In the genomic region with DNA sequence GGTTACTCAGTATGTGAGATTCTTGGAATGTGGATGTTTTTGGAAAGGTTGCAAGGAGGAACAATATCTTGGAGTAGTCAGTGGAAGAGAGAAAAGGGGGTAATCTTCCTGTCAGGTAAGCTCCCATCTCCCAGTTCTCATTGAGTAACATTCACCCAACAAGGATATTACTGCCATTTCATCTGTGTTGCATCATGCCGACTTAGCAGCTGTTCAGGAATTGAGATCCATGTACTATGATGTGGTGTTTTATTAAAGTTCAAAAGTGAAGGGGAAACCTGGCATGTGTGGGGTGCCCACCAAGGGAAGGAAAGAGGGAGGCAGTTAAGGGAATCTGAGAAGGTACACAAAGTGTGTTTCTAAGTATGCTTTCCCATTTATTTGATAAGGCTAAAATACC, we compare ENCODE assay signal across 18 cellular contexts. TPM values are rescaled to one million over a fixed set of nuclear protein-coding genes. Genes with fewer than 3 reads are reported as not detected.
DNase-seq lines count a peak whose midpoint lies in the region; ATAC-seq, FAIRE-seq and TF ChIP-seq lines count a peak whose summit lies in the region.
"Had no signal": no experiment of that assay in that cellular context is flagged by ENCODE, and none has a peak within 500 bp of the region (broad histone marks: within the 10 kb centered on the region; RNA-seq: fewer than 3 reads in every experiment).

No MANE protein-coding gene starts in this region.

- peak overlapping the region; percentile 40; the same call in 1 of the 2 replicates for H3K56ac ChIP-seq in IMR-90 (ENCODE audit: extremely low read depth, insufficient read depth, low read length)

- dilution Hi-C loops in IMR-90 (cut with HindIII; ENCODE audit: low sequenced_read_pairs, unreplicated experiment), result loop anchor here (25.0 kb wide), 1 partner anchor 212 kb away; no protein-coding TSS in a partner anchor

- H4K5ac ChIP-seq in IMR-90 (ENCODE audit: low read depth, low read length), result no peak overlapping the region; the same call in 1 of the 2 replicates

- no peaks in the 10 kb centered on the region for H4K20me1 ChIP-seq in IMR-90 (ENCODE audit: insufficient read depth, low read length)

- no peak for TF ChIP-seq CTCF in D721Med (IDR thresholded peaks at IDR 0.05; ENCODE audit: insufficient read depth, missing control alignments)
- TF ChIP-seq CTCF in IMR-90 (conservative IDR thresholded peaks at IDR 0.05; ENCODE audit: low read depth, low read length), result no peak
- no peak for TF ChIP-seq CTCF in WERI-Rb-1 (IDR thresholded peaks at IDR 0.05; ENCODE audit: low read depth, low read length)

- no peak overlapping the region for H2AFZ ChIP-seq in IMR-90 (replicated peaks; ENCODE audit: low read length, poor library complexity)

- no peak overlapping the region for H2AK5ac ChIP-seq in IMR-90 (ENCODE audit: low read depth, low read length)

- no peak overlapping the region for H3K4me2 ChIP-seq in IMR-90 (ENCODE audit: low read depth, low read length)

- H2BK20ac ChIP-seq in IMR-90 (ENCODE audit: low read depth, low read length), result peak overlapping the region; percentile 22; the same call in 1 of the 2 replicates

- intact Hi-C loops in IMR-90 (cut with micrococcal nuclease), result no loop called here

- no peaks in the 10 kb centered on the region for H3K79me1 ChIP-seq in IMR-90 (ENCODE audit: low read depth in 1 of 2, low read length in 2 of 2)

- POLR2A ChIA-PET in IMR-90 (lab: Charles Lee; ENCODE audit: unreplicated experiment), result no interaction called here

- no peak overlapping the region for H2BK5ac ChIP-seq in IMR-90 (ENCODE audit: low read depth, low read length, poor library complexity, severe bottlenecking)

- DNase-seq in D721Med (ENCODE audit: insufficient read length, low spot score) (no peak), IMR-90 (peak; percentile 43), amniotic epithelial cell (ENCODE audit: low read depth) (peak; percentile 29), iris pigment epithelial cell (ENCODE audit: low read depth) (peak; percentile 14), NCI-H748 (lab: John Stamatoyannopoulos, UW; ENCODE audit: unreplicated experiment) (no peak), WERI-Rb-1 (no peak)
- DNase-seq in stimulated activated CD4-positive, alpha-beta T cell treated with anti-CD3 and anti-CD28 coated beads, Interleukin-12 subunit alpha, Interleukin-12 subunit beta, amount 100 ng/mL, for 4 hours, result no peak
- DNase-seq: activated CD4-positive, alpha-beta T cell treated with anti-CD3 and anti-CD28 coated beads for 1 hour; activated naive CD4-positive, alpha-beta T cell treated with Interleukin-2 at 50 U/mL for 16 hours; activated T-cell treated with anti-CD3 and anti-CD28 coated beads, Interleukin-2, amount 50 U/mL, for 24 hours; CD8-positive, alpha-beta memory T cell; effector CD8-positive, alpha-beta T cell; esophagus squamous epithelium; H9; heart left ventricle; left ventricle myocardium superior; RPMI8226; stimulated activated naive CD4-positive, alpha-beta T cell had no signal

- no peak overlapping the region for H4K8ac ChIP-seq in IMR-90 (ENCODE audit: low read depth in 2 of 2, low read length in 2 of 2)

- TF ChIP-seq POLR2A in IMR-90 (IDR thresholded peaks at IDR 0.05; ENCODE audit: low read depth, low read length), result no peak

- ATAC-seq in IMR-90 (ENCODE audit: low read depth), result no peak; the same call in 1 of the 2 replicates
- ATAC-seq: heart left ventricle, left ventricle myocardium superior had no signal

- no peak overlapping the region for H2AK9ac ChIP-seq in IMR-90 (replicated peaks; ENCODE audit: low read depth, low read length, poor library complexity)

- no peak overlapping the region for H3K14ac ChIP-seq in IMR-90 (replicated peaks; ENCODE audit: low read depth, low read length)

- no TSS peak for BruUV-seq in IMR-90 (replicated peaks; lab: Mats Ljungman, UMichigan)

- no CpG with 5 or more reads among the region's 1 CpG for WGBS in IMR-90 (ENCODE audit: extremely low coverage in 2 of 2, insufficient read length in 1 of 2), 2 experiments

- no peak overlapping the region for H3K4ac ChIP-seq in IMR-90 (ENCODE audit: low read depth, low read length)

- H4K91ac ChIP-seq in IMR-90 (ENCODE audit: insufficient read depth, low read depth, low read length), result no peak overlapping the region

- H3K23ac ChIP-seq in IMR-90 (ENCODE audit: low read depth, low read length), result no peak overlapping the region

- no peak overlapping the region for H3K4me3 ChIP-seq in IMR-90 (ENCODE audit: insufficient read depth, low read depth, low read length)
- H3K4me3 ChIP-seq in WERI-Rb-1 (ENCODE audit: low read depth, low read length), result no peak overlapping the region
- H3K4me3 ChIP-seq: esophagus squamous epithelium, heart left ventricle had no signal

- no peak overlapping the region; the same call in 2 of the 3 replicates for H2BK15ac ChIP-seq in IMR-90 (ENCODE audit: low read depth, low read length)

- no peak for TF ChIP-seq RAD21 in IMR-90 (IDR thresholded peaks at IDR 0.05; ENCODE audit: low read length)

- peaks cover 8% of the 10 kb centered on the region for H3K9me1 ChIP-seq in IMR-90 (ENCODE audit: insufficient read depth, low read length)

- H3K36me3 ChIP-seq in IMR-90 (ENCODE audit: control insufficient read depth, insufficient read depth, low read length) (no peaks in the 10 kb centered on the region), WERI-Rb-1 (no peaks in the 10 kb centered on the region)
- H3K36me3 ChIP-seq: esophagus squamous epithelium, heart left ventricle had no signal

- H3K4me1 ChIP-seq in IMR-90 (ENCODE audit: control insufficient read depth, insufficient read depth, low read length), result no peaks in the 10 kb centered on the region
- H3K4me1 ChIP-seq: esophagus squamous epithelium, heart left ventricle had no signal

- in situ Hi-C loops in IMR-90 (cut with MboI; ENCODE audit: low sequenced_read_pairs), result no loop called here

- peak overlapping the region; percentile 70; the same call in 1 of the 2 replicates for H2BK120ac ChIP-seq in IMR-90 (ENCODE audit: low read depth, low read length)

- no peak overlapping the region for H3K18ac ChIP-seq in IMR-90 (ENCODE audit: low read depth, low read length)

- FAIRE-seq in D721Med (lab: Jason Lieb, UNC), result peak; percentile 35

- CTCF ChIA-PET in IMR-90 (lab: Yijun Ruan, JAX), result no interaction called here

- H3K9me3 ChIP-seq in IMR-90 (ENCODE audit: control insufficient read depth, insufficient read depth, low read length) (peaks cover 2% of the 10 kb centered on the region; the same call in 1 of the 2 replicates), WERI-Rb-1 (ENCODE audit: severe bottlenecking) (peaks cover 12% of the 10 kb centered on the region)

- H3K27ac ChIP-seq in IMR-90 (ENCODE audit: insufficient read depth, low read length), result no peak overlapping the region
- no peak overlapping the region for H3K27ac ChIP-seq in WERI-Rb-1
- H3K27ac ChIP-seq: esophagus squamous epithelium, heart left ventricle had no signal

- no peaks in the 10 kb centered on the region for H3K27me3 ChIP-seq in IMR-90 (ENCODE audit: control insufficient read depth, insufficient read depth, low read length)
- no peaks in the 10 kb centered on the region for H3K27me3 ChIP-seq in WERI-Rb-1 (ENCODE audit: insufficient read depth, low read depth, severe bottlenecking)
- H3K27me3 ChIP-seq: esophagus squamous epithelium, heart left ventricle had no signal

- no peak overlapping the region for H3K9ac ChIP-seq in IMR-90 (ENCODE audit: low read depth, low read length)

TF ChIP-seq in IMR-90, 13 proteins besides CTCF, POLR2A, EP300 and RAD21:
- TF ChIP-seq, protein P1, sequence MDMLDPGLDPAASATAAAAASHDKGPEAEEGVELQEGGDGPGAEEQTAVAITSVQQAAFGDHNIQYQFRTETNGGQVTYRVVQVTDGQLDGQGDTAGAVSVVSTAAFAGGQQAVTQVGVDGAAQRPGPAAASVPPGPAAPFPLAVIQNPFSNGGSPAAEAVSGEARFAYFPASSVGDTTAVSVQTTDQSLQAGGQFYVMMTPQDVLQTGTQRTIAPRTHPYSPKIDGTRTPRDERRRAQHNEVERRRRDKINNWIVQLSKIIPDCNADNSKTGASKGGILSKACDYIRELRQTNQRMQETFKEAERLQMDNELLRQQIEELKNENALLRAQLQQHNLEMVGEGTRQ (IDR thresholded peaks at IDR 0.05; ENCODE audit: low read depth, low read length), result no peak
- no peak for TF ChIP-seq BHLHE40 (IDR thresholded peaks at IDR 0.05; ENCODE audit: low read depth, low read length)
- no peak for TF ChIP-seq NFE2L2 (IDR thresholded peaks at IDR 0.05; ENCODE audit: low read depth, low read length)
- no peak for TF ChIP-seq MAFK (IDR thresholded peaks at IDR 0.05; ENCODE audit: low read depth, low read length)
- no peak for TF ChIP-seq RCOR1 (IDR thresholded peaks at IDR 0.05; ENCODE audit: insufficient replicate concordance, low read length)
- peak; percentile 78 for TF ChIP-seq CEBPB (IDR thresholded peaks at IDR 0.05; ENCODE audit: low read depth, low read length)
- TF ChIP-seq MAZ (IDR thresholded peaks at IDR 0.05; ENCODE audit: borderline replicate concordance, low read depth, low read length), result no peak
- TF ChIP-seq SMC3 (IDR thresholded peaks at IDR 0.05; ENCODE audit: low read depth, low read length), result no peak
- TF ChIP-seq RFX5 (IDR thresholded peaks at IDR 0.05; ENCODE audit: low read depth, low read length), result no peak
TF ChIP-seq in IMR-90: peak in this region for 1.

RNA-seq across cellular contexts. Expression of a gene that starts 58.4 kb away (rescaled TPM):
- total RNA-seq in IMR-90 (2012; rRNA removed), result not detected in 2 replicates
- not detected in 2 replicates for polyA plus RNA-seq in IMR-90 (2012; rRNA removed)
- polyA plus RNA-seq in IMR-90 (2012; cell fraction: cytosol; rRNA removed), result not detected in 2 replicates
- polyA plus RNA-seq in IMR-90 (2012; cell fraction: nucleus; rRNA removed; ENCODE audit: low replicate concordance), result not detected in 2 replicates
- total RNA-seq: CD8-positive, alpha-beta memory T cell had no signal
- polyA plus RNA-seq: CD8-positive, alpha-beta memory T cell had no signal

Comparison
In these comparisons a context has a peak if more than half of its experiments do, and no peak if none do; other contexts are left out.
1. DNase-seq: peak in IMR-90 (single experiment), amniotic epithelial cell (single experiment) and iris pigment epithelial cell (single experiment); none in D721Med (single experiment), NCI-H748 (single experiment), WERI-Rb-1 (single experiment) and stimulated activated CD4-positive, alpha-beta T cell treated with anti-CD3 and anti-CD28 coated beads, Interleukin-12 subunit alpha, Interleukin-12 subunit beta, amount 100 ng/mL, for 4 hours (single experiment).